ENCODE assay signal across 2 cellular contexts in the genomic region with DNA sequence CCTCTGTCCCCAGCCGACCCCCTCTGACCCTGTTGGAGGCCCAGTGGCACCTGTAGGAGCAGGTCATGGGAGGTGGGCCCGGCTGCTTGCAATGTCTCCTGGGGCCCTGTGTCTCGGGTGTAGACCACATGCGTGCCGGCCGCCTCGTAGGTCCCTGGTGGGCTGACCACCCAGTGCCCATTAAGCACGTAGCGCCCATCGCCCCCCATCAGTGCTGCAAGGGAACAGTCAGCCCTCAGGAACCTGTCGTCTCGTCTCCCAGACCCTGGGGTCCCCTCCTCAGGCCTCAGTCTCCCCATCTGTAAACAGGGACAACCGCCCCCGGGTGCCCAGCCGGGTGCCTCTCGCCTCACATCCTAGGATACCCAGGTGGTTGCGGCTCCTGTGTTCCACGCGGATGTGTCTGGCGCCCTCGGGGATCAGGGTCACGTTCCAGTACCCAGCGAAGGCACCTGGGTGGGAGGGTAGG.
TF ChIP-seq lines count a peak whose summit lies in the region.

No MANE protein-coding gene starts in this region.

TF ChIP-seq in HEK293T, 16 proteins besides CTCF, POLR2A, EP300 and RAD21:
- TF ChIP-seq HDGF (IDR thresholded peaks at IDR 0.05; ENCODE audit: borderline replicate concordance) (0 out of 2 replicates have a peak, but pooled peaks have one; percentile 43), BHLHE40 (IDR thresholded peaks at IDR 0.05; ENCODE audit: borderline replicate concordance) (no peak)

TF ChIP-seq in endothelial cell of umbilical vein, 7 proteins besides CTCF, POLR2A, EP300 and RAD21:
- TF ChIP-seq MAX (IDR thresholded peaks at IDR 0.05; ENCODE audit: insufficient read depth, insufficient read length) = no peak
- TF ChIP-seq EZH2 (IDR thresholded peaks at IDR 0.05; ENCODE audit: borderline replicate concordance, low read depth, low read length, severe bottlenecking) = no peak
- TF ChIP-seq MYC (IDR thresholded peaks at IDR 0.05; ENCODE audit: low read depth, low read length) = no peak
- TF ChIP-seq POLR2AphosphoS5 (IDR thresholded peaks at IDR 0.05; ENCODE audit: insufficient read depth, low read depth, low read length) = no peak
- no peak for TF ChIP-seq GATA2 (IDR thresholded peaks at IDR 0.05; ENCODE audit: insufficient read depth, insufficient read length, low read depth, low read length)
- no peak for TF ChIP-seq JUN (IDR thresholded peaks at IDR 0.05; ENCODE audit: borderline replicate concordance, insufficient read depth, insufficient read length, low read depth)
- TF ChIP-seq FOS (IDR thresholded peaks at IDR 0.05; ENCODE audit: borderline replicate concordance, insufficient read depth, low read length) = no peak
TF ChIP-seq in endothelial cell of umbilical vein: peak in this region for 0.
